12 cellular contexts compared by ENCODE assay signal in the genomic region with DNA sequence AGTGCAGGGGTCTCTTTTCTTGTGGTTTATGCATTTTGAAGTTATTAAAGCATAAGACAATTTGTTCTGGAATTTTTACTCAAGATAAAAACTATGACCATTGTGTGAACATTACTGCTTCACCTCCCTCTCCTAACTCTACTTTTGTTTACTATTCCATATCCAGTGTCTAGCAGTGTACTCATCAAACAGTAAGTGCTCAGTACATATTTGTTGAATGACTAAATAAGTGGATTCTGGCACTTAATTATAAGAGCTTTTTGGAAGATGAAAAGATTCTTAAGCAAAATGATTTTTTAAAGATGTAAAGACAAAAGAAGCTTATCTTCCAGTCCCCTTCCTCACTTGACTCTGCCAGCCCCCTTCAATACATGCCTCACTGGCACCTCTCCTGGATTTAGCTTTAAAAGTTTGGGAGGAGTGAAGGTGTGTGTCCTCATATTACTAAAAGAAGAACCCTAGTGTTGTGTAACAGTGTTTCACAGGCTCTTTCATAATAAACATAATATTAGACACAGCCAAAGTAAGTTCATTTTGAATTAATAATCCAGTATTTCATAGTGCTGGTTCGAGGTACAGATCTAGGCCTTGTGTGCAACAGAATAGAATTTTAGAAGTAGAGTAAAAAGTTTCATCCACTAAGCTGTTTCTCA. TPM values are rescaled to one million over a fixed set of nuclear protein-coding genes. Genes with fewer than 3 reads are reported as not detected.
DNase-seq lines count a peak whose midpoint lies in the region; ATAC-seq and TF ChIP-seq lines count a peak whose summit lies in the region.
"Had no signal": no experiment of that assay in that cellular context is flagged by ENCODE, and none has a peak within 500 bp of the region (broad histone marks: within the 10 kb centered on the region; RNA-seq: fewer than 3 reads in every experiment).

No MANE protein-coding gene starts in this region.

- TF ChIP-seq EP300 in SK-N-SH (IDR thresholded peaks at IDR 0.05; ENCODE audit: borderline replicate concordance in 1 of 2, low read depth in 1 of 2, low read length in 1 of 2): no peak

- H3K9me2 ChIP-seq in SK-N-SH: no peaks in the 10 kb centered on the region

- no peaks in the 10 kb centered on the region for H4K20me1 ChIP-seq in SK-N-SH (ENCODE audit: insufficient read depth)

- H3K27ac ChIP-seq in SK-N-SH (ENCODE audit: low read depth in 2 of 2, low read length in 1 of 2): peak overlapping the region in 1 of 2 experiments; percentile 25; a peak in 1 of 4 replicates
- H3K27ac ChIP-seq in psoas muscle: peak overlapping the region; percentile 71

- TF ChIP-seq RAD21 in SK-N-SH (IDR thresholded peaks at IDR 0.05; ENCODE audit: low read length): no peak

- TF ChIP-seq CTCF in SK-N-SH (IDR thresholded peaks at IDR 0.05) (no peak), psoas muscle (IDR thresholded peaks at IDR 0.05) (no peak)

- WGBS in SK-N-SH (ENCODE audit: low lambda C conversion rate): 93% methylated on average over 1 of the region's 1 CpG
- 30 to 48% (median 33%) methylated on average over 1 of the region's 1 CpG for WGBS in psoas muscle, 3 donors

- peaks cover 20 to 40% of the 10 kb centered on the region in 2 experiments; a peak in 3 of 4 replicates for H3K4me1 ChIP-seq in SK-N-SH (ENCODE audit: control insufficient read depth in 1 of 2, insufficient read depth in 2 of 2, low read depth in 1 of 2, low read length in 1 of 2)
- H3K4me1 ChIP-seq in psoas muscle: peaks cover 85% of the 10 kb centered on the region

- H3K9ac ChIP-seq in SK-N-SH: no peak overlapping the region

- CTCF ChIA-PET in SK-N-SH (lab: Yijun Ruan, JAX): interaction anchor here (2.7 kb wide), 1 partner anchor 14 kb away, joined by 8 read pairs; no protein-coding TSS in a partner anchor

- no peaks in the 10 kb centered on the region for H3K9me3 ChIP-seq in SK-N-SH
- no peaks in the 10 kb centered on the region for H3K9me3 ChIP-seq in psoas muscle

- no peak overlapping the region for H3K4me2 ChIP-seq in SK-N-SH

- intact Hi-C loops in Right ventricle myocardium superior (cut with DNase I): no loop called here
- intact Hi-C loops in psoas muscle (cut with DNase I): loop anchor here in 1 of 2 donors (5.0 kb wide), 1 partner anchor 167 kb away; no protein-coding TSS in a partner anchor

- peaks cover 10% of the 10 kb centered on the region for H3F3A ChIP-seq in SK-N-SH (replicated peaks; ENCODE audit: insufficient read depth)

- H3K36me3 ChIP-seq in SK-N-SH (replicated peaks in 1 of 2; ENCODE audit: control insufficient read depth in 1 of 2, insufficient read depth in 2 of 2, low read length in 1 of 2): peaks cover 0 to 2% of the 10 kb centered on the region in 2 experiments
- no peaks in the 10 kb centered on the region for H3K36me3 ChIP-seq in psoas muscle (ENCODE audit: insufficient read depth in 1 of 2, low read depth in 1 of 2)

- DNase-seq in DMS53 (lab: John Stamatoyannopoulos, UW): peak; percentile 85
- no peak for DNase-seq in SK-N-SH
- DNase-seq in Right ventricle myocardium superior: no peak
- no peak for DNase-seq in psoas muscle
- DNase-seq in H4 (ENCODE audit: low spot score): no peak
- no peak for DNase-seq in iPS-NIHi7 (ENCODE audit: extremely low spot score)
- DNase-seq: activated CD4-positive, CD25-positive, alpha-beta regulatory T cell treated with anti-CD3 and anti-CD28 coated beads, Interleukin-2, amount 50 U/mL, for 72 hours; CD4-positive, alpha-beta T cell; mesendoderm; retina had no signal

- peaks cover 45% of the 10 kb centered on the region for H3K79me2 ChIP-seq in SK-N-SH (ENCODE audit: insufficient read depth)

- H3K4me3 ChIP-seq in SK-N-SH (ENCODE audit: low read depth in 2 of 2, low read length in 1 of 2) (no peak overlapping the region), psoas muscle (peak overlapping the region; percentile 1)

- H2AFZ ChIP-seq in SK-N-SH (ENCODE audit: low read depth): no peak overlapping the region

- peak; percentile 51 for ATAC-seq in Right ventricle myocardium superior (ENCODE audit: poor library complexity)
- ATAC-seq in psoas muscle: peak; percentile 55 to 87 (median 72)
- no peak for ATAC-seq in HG03520 (IDR thresholded peaks at IDR 0.05; ENCODE audit: unreplicated experiment)
- no peak for ATAC-seq in GM18867 (IDR thresholded peaks at IDR 0.05; ENCODE audit: unreplicated experiment)

- no peaks in the 10 kb centered on the region for H3K27me3 ChIP-seq in SK-N-SH (ENCODE audit: insufficient read depth)
- H3K27me3 ChIP-seq in psoas muscle (ENCODE audit: insufficient read depth in 3 of 3, low read length in 2 of 3): no peaks in the 10 kb centered on the region

- POLR2A ChIA-PET in SK-N-SH (lab: Yijun Ruan, JAX): no interaction called here

TF ChIP-seq in SK-N-SH, 30 proteins besides CTCF, POLR2A, EP300 and RAD21:
- TF ChIP-seq GABPA (IDR thresholded peaks at IDR 0.05; ENCODE audit: low read depth) (no peak), RCOR1 (IDR thresholded peaks at IDR 0.05; ENCODE audit: low read length) (no peak), GATA2 (CRISPR knock-in tag; IDR thresholded peaks at IDR 0.05) (no peak), YY1 (IDR thresholded peaks at IDR 0.05; ENCODE audit: low read depth) (no peak), MEF2A (IDR thresholded peaks at IDR 0.05; ENCODE audit: borderline replicate concordance, low read depth) (no peak), JUND (IDR thresholded peaks at IDR 0.05) (0 out of 2 replicates have a peak, but pooled peaks have one; percentile 10), FOSL2 (IDR thresholded peaks at IDR 0.05; ENCODE audit: borderline replicate concordance, low read depth) (0 out of 2 replicates have a peak, but pooled peaks have one; percentile 9), SMC3 (IDR thresholded peaks at IDR 0.05; ENCODE audit: low read depth, low read length) (no peak)

RNA-seq across cellular contexts. Expression of a gene that starts 53.0 kb away (rescaled TPM):
- 3.7 and 4.4 TPM in 2 replicates for polyA plus RNA-seq in SK-N-SH (2012; rRNA removed)
- 4.0 and 4.1 TPM in 2 replicates for polyA plus RNA-seq in SK-N-SH (2012; cell fraction: cytosol; rRNA removed)
- 6.2 and 7.7 TPM in 2 replicates for polyA plus RNA-seq in SK-N-SH (2012; cell fraction: nucleus; rRNA removed)
- 72.5 TPM for total RNA-seq in Right ventricle myocardium superior
- total RNA-seq in psoas muscle: 10 to 100 TPM; 10.1 to 20.3 (median 15.2) TPM
- polyA plus RNA-seq in psoas muscle: 1 to 10 TPM; 1.0 to 9.1 (median 3.2) TPM
- 9.0 and 16.8 TPM in 2 replicates for total RNA-seq in H4 (2014; rRNA removed; shearing (Covaris generic))

Comparison
In these comparisons a context has a peak if more than half of its experiments do, and no peak if none do; other contexts are left out.
1. ATAC-seq: peak in Right ventricle myocardium superior (single experiment) and psoas muscle (4 of 4); none in HG03520 (single experiment) and GM18867 (single experiment).